ENCODE assay signal across 15 cellular contexts in genomic region chr11:86091086-86091485, GRCh38. TPM values are rescaled to one million over a fixed set of nuclear protein-coding genes. Genes with fewer than 3 reads are reported as not detected.
DNase-seq lines count a peak whose midpoint lies in the region; ATAC-seq, FAIRE-seq and TF ChIP-seq lines count a peak whose summit lies in the region.
"Had no signal": no experiment of that assay in that cellular context is flagged by ENCODE, and none has a peak within 500 bp of the region (broad histone marks: within the 10 kb centered on the region; RNA-seq: fewer than 3 reads in every experiment).

No MANE protein-coding gene starts in this region.

- ATAC-seq in IMR-90 (ENCODE audit: low read depth): no peak
- no peak for ATAC-seq in K562
- no peak for ATAC-seq in gastroesophageal sphincter
- no peak for ATAC-seq in GM21390 (IDR thresholded peaks at IDR 0.05; ENCODE audit: unreplicated experiment)
- ATAC-seq: A549; CD8-positive, alpha-beta T cell had no signal

- no peak overlapping the region for H2AK5ac ChIP-seq in IMR-90 (ENCODE audit: low read depth, low read length)

- peaks cover 7% of the 10 kb centered on the region for H3K9me3 Mint-ChIP-seq in osteocyte (ENCODE audit: unreplicated experiment)
- H3K9me3 Mint-ChIP-seq: CD8-positive, alpha-beta T cell had no signal

- H3K9me3 ChIP-seq in IMR-90 (ENCODE audit: control insufficient read depth, insufficient read depth, low read length) (no peaks in the 10 kb centered on the region), K562 (replicated peaks; ENCODE audit: control insufficient read depth, insufficient read depth, low read depth, low read length) (no peaks in the 10 kb centered on the region), gastroesophageal sphincter (no peaks in the 10 kb centered on the region)
- H3K9me3 ChIP-seq: A549 had no signal

- H3K79me1 ChIP-seq in IMR-90 (ENCODE audit: low read depth in 1 of 2, low read length in 2 of 2): 0 out of 4 replicates have a peak, but pooled peaks cover 0 to 3% of the 10 kb centered on the region in 2 experiments

- TF ChIP-seq CTCF in IMR-90 (conservative IDR thresholded peaks at IDR 0.05; ENCODE audit: low read depth, low read length) (no peak), K562 (IDR thresholded peaks at IDR 0.05 in 2 of 3, conservative IDR thresholded peaks at IDR 0.05 in 1 of 3; ENCODE audit: insufficient read depth in 2 of 3, low read depth in 1 of 3, low read length in 3 of 3) (no peak), osteocyte (IDR thresholded peaks at IDR 0.05) (no peak), gastroesophageal sphincter (IDR thresholded peaks at IDR 0.05) (no peak)

- H4K5ac ChIP-seq in IMR-90 (ENCODE audit: low read depth, low read length): no peak overlapping the region

- no peaks in the 10 kb centered on the region for H3K27me3 ChIP-seq in IMR-90 (ENCODE audit: control insufficient read depth, insufficient read depth, low read length)
- H3K27me3 ChIP-seq in K562 (ENCODE audit: control insufficient read depth in 2 of 2, insufficient read depth in 2 of 2, low read length in 2 of 2): no peaks in the 10 kb centered on the region
- H3K27me3 ChIP-seq in gastroesophageal sphincter: no peaks in the 10 kb centered on the region

- no peak overlapping the region for H2BK20ac ChIP-seq in IMR-90 (ENCODE audit: low read depth, low read length)

- no peak overlapping the region for H4K8ac ChIP-seq in IMR-90 (ENCODE audit: low read depth in 2 of 2, low read length in 2 of 2)

- DNase-seq in IMR-90 (no peak), K562 (ENCODE audit: extremely low read depth in 1 of 4, low spot score in 3 of 4) (no peak), osteocyte (ENCODE audit: extremely low spot score, unreplicated experiment) (no peak)
- DNase-seq in activated effector memory CD4-positive, alpha-beta T cell treated with Interleukin-2 at 50 U/mL for 16 hours: no peak
- DNase-seq: CD8-positive, alpha-beta T cell; COR-L47; DMS153; DMS79 treated with DMSO at 0.1 percent for 48 hours had no signal

- H3K4me1 Mint-ChIP-seq in osteocyte (ENCODE audit: unreplicated experiment): peaks cover 52% of the 10 kb centered on the region

- H3K4me3 ChIP-seq in IMR-90 (ENCODE audit: insufficient read depth, low read depth, low read length) (no peak overlapping the region), K562 (no peak overlapping the region), gastroesophageal sphincter (no peak overlapping the region)
- H3K4me3 ChIP-seq: A549 had no signal

- POLR2A ChIA-PET in IMR-90 (lab: Charles Lee; ENCODE audit: unreplicated experiment): no interaction called here
- POLR2A ChIA-PET in K562 (lab: Yijun Ruan, JAX): interaction anchor here (0.9 to 2.3 kb wide), 4 partner anchors 13 to 37 kb away, joined by 3 to 6 read pairs (median 3); partner anchors contain the start of gene PICALM

- H3K4me3 Mint-ChIP-seq in osteocyte (ENCODE audit: unreplicated experiment): no peak overlapping the region
- H3K4me3 Mint-ChIP-seq: CD14-positive monocyte; CD8-positive, alpha-beta T cell had no signal

- 0 out of 2 replicates have a peak overlapping the region, but pooled peaks have one; percentile 33 for H2BK120ac ChIP-seq in IMR-90 (ENCODE audit: low read depth, low read length)

- no peak for TF ChIP-seq EP300 in K562 (IDR thresholded peaks at IDR 0.05; ENCODE audit: low read length)
- TF ChIP-seq EP300 in gastroesophageal sphincter (IDR thresholded peaks at IDR 0.05): no peak

- H3K14ac ChIP-seq in IMR-90 (replicated peaks; ENCODE audit: low read depth, low read length): no peak overlapping the region

- H3K4me1 ChIP-seq in IMR-90 (ENCODE audit: control insufficient read depth, insufficient read depth, low read length) (peaks cover 9% of the 10 kb centered on the region), K562 (replicated peaks in 1 of 2; ENCODE audit: control insufficient read depth in 2 of 2, insufficient read depth in 2 of 2, low read length in 2 of 2) (peaks cover 6 to 7% of the 10 kb centered on the region in 2 experiments; a peak in 3 of 5 replicates), gastroesophageal sphincter (peaks cover 0 to 16% (median 2%) of the 10 kb centered on the region in 3 donors)
- H3K4me1 ChIP-seq: A549 had no signal

- TF ChIP-seq POLR2A in IMR-90 (IDR thresholded peaks at IDR 0.05; ENCODE audit: low read depth, low read length) (no peak), K562 (conservative IDR thresholded peaks at IDR 0.05) (no peak), gastroesophageal sphincter (IDR thresholded peaks at IDR 0.05) (no peak)

- H3K9ac ChIP-seq in IMR-90 (ENCODE audit: low read depth, low read length) (no peak overlapping the region), K562 (ENCODE audit: insufficient read depth in 1 of 2, low read depth in 2 of 2, low read length in 2 of 2) (no peak overlapping the region)

- no peak overlapping the region for H3K4me2 ChIP-seq in IMR-90 (ENCODE audit: low read depth, low read length)
- no peak overlapping the region for H3K4me2 ChIP-seq in K562 (ENCODE audit: insufficient read depth, low read length)
- H3K4me2 ChIP-seq: A549 had no signal

- no peak overlapping the region for H3K4ac ChIP-seq in IMR-90 (ENCODE audit: low read depth, low read length)

- no peak overlapping the region for H3K23ac ChIP-seq in IMR-90 (ENCODE audit: low read depth, low read length)

- no peaks in the 10 kb centered on the region for H3K79me2 ChIP-seq in K562 (ENCODE audit: control insufficient read depth, insufficient read depth, low read length)

- no peak overlapping the region for H2AFZ ChIP-seq in IMR-90 (replicated peaks; ENCODE audit: low read length, poor library complexity)
- no peak overlapping the region; the same call in 1 of the 2 replicates for H2AFZ ChIP-seq in K562 (ENCODE audit: low read depth, low read length)

- dilution Hi-C loops in IMR-90 (cut with HindIII; ENCODE audit: low sequenced_read_pairs, unreplicated experiment): no loop called here

- FAIRE-seq in K562 (lab: Jason Lieb, UNC): no peak
- FAIRE-seq: A549, D721Med, G401.6, GM12892 had no signal

- peak overlapping the region; percentile 40 for H2BK5ac ChIP-seq in IMR-90 (ENCODE audit: low read depth, low read length, poor library complexity, severe bottlenecking)

- intact Hi-C loops in IMR-90 (cut with micrococcal nuclease): no loop called here
- intact Hi-C loops in K562 (cut with micrococcal nuclease): no loop called here

- no peak for TF ChIP-seq RAD21 in IMR-90 (IDR thresholded peaks at IDR 0.05; ENCODE audit: low read length)
- no peak for TF ChIP-seq RAD21 in K562 (CRISPR knock-in tag; conservative IDR thresholded peaks at IDR 0.05 in 1 of 2, IDR thresholded peaks at IDR 0.05 in 1 of 2)

- in situ Hi-C loops in IMR-90 (cut with MboI; ENCODE audit: low sequenced_read_pairs) (no loop called here), K562 (cut with MboI) (no loop called here)

- H3K36me3 ChIP-seq in IMR-90 (ENCODE audit: control insufficient read depth, insufficient read depth, low read length) (no peaks in the 10 kb centered on the region), K562 (ENCODE audit: control insufficient read depth, insufficient read depth, low read length) (no peaks in the 10 kb centered on the region), gastroesophageal sphincter (no peaks in the 10 kb centered on the region)

- no peaks in the 10 kb centered on the region for H4K20me1 ChIP-seq in IMR-90 (ENCODE audit: insufficient read depth, low read length)
- no peaks in the 10 kb centered on the region for H4K20me1 ChIP-seq in K562 (replicated peaks; ENCODE audit: control insufficient read depth, insufficient read depth, low read length)

- H4K91ac ChIP-seq in IMR-90 (ENCODE audit: insufficient read depth, low read depth, low read length): no peak overlapping the region

- CTCF ChIA-PET in IMR-90 (lab: Yijun Ruan, JAX): no interaction called here
- CTCF ChIA-PET in K562 (lab: Yijun Ruan, JAX; ENCODE audit: low intra/inter-chr PET ratio): no interaction called here

- H3K36me3 Mint-ChIP-seq in osteocyte (ENCODE audit: unreplicated experiment): peaks cover 4% of the 10 kb centered on the region
- H3K36me3 Mint-ChIP-seq: CD14-positive monocyte; CD8-positive, alpha-beta T cell had no signal

- WGBS in IMR-90 (ENCODE audit: extremely low coverage in 2 of 2, insufficient read length in 1 of 2), 2 experiments: no CpG with 5 or more reads among the region's 1 CpG
- 0% methylated on average over 1 of the region's 1 CpG for WGBS in K562 (ENCODE audit: insufficient coverage, low coverage, missing lambda C conversion rate)
- 73% methylated on average over 1 of the region's 1 CpG; no CpG with 5 or more reads in 1 of the 2 donors for WGBS in gastroesophageal sphincter (ENCODE audit: low coverage in 1 of 2), 2 donors

- no TSS peak for BruUV-seq in IMR-90 (replicated peaks; lab: Mats Ljungman, UMichigan)
- no TSS peak for BruUV-seq in K562 (replicated peaks; lab: Mats Ljungman, UMichigan)

- no peak overlapping the region for H2AK9ac ChIP-seq in IMR-90 (replicated peaks; ENCODE audit: low read depth, low read length, poor library complexity)

- peaks cover 10% of the 10 kb centered on the region for H3K9me1 ChIP-seq in IMR-90 (ENCODE audit: insufficient read depth, low read length)
- no peaks in the 10 kb centered on the region for H3K9me1 ChIP-seq in K562 (ENCODE audit: control insufficient read depth, insufficient read depth, low read length)

- H3K27ac ChIP-seq in IMR-90 (ENCODE audit: insufficient read depth, low read length) (no peak overlapping the region), K562 (ENCODE audit: extremely low read depth, low read depth, low read length) (no peak overlapping the region), gastroesophageal sphincter (no peak overlapping the region)
- H3K27ac ChIP-seq: A549 had no signal

- no peak overlapping the region for H3K56ac ChIP-seq in IMR-90 (ENCODE audit: extremely low read depth, insufficient read depth, low read length)

- peak overlapping the region; percentile 55 for H3K27ac Mint-ChIP-seq in osteocyte (ENCODE audit: unreplicated experiment)
- H3K27ac Mint-ChIP-seq: CD8-positive, alpha-beta T cell had no signal

- no peaks in the 10 kb centered on the region for H3K27me3 Mint-ChIP-seq in osteocyte (ENCODE audit: unreplicated experiment)

- no peak overlapping the region for H3K18ac ChIP-seq in IMR-90 (ENCODE audit: low read depth, low read length)

- H2BK15ac ChIP-seq in IMR-90 (ENCODE audit: low read depth, low read length): no peak overlapping the region

RNA-seq across cellular contexts. Expression of gene PICALM, which starts 22.2 kb away (rescaled TPM):
- 441 and 453 TPM in 2 replicates for total RNA-seq in IMR-90 (2012; rRNA removed)
- polyA plus RNA-seq in IMR-90 (2012; rRNA removed): 214 and 235 TPM in 2 replicates
- 75.0 and 88.4 TPM in 2 replicates for polyA plus RNA-seq in IMR-90 (2012; cell fraction: cytosol; rRNA removed)
- 42.1 and 341 TPM in 2 replicates for polyA plus RNA-seq in IMR-90 (2012; cell fraction: nucleus; rRNA removed; ENCODE audit: low replicate concordance)
- 475 and 1,498 TPM in 2 replicates for total RNA-seq in K562 (2011; cell fraction: chromatin; rRNA removed; ENCODE audit: low replicate concordance)
- 202 and 279 TPM in 2 replicates for total RNA-seq in K562 (2011; cell fraction: nucleolus; rRNA removed)
- total RNA-seq in K562 (2011; cell fraction: nucleoplasm; rRNA removed): 517 and 758 TPM in 2 replicates
- 230 and 307 TPM in 2 replicates for total RNA-seq in K562 (2014; rRNA removed)
- 340 and 386 TPM in 2 replicates for total RNA-seq in K562 (2014; rRNA removed; fragmentation: Illumina TruSeq; extraction: Trizol)
- 269 and 309 TPM in 2 replicates for total RNA-seq in K562 (2015; rRNA removed; fragmentation: Illumina TruSeq; extraction: Trizol)
- total RNA-seq in K562 (2021): 281 and 340 TPM in 2 replicates
- 681 and 990 TPM in 2 replicates for polyA plus RNA-seq in K562 (2011; rRNA removed)
- 509 and 566 TPM in 2 replicates for polyA plus RNA-seq in K562 (2011; cell fraction: cytosol; rRNA removed)
- polyA plus RNA-seq in K562 (2011; cell fraction: nucleus; rRNA removed): 499 and 568 TPM in 2 replicates
- polyA plus RNA-seq in K562 (2012): 259 and 286 TPM in 2 replicates
- 445 and 542 TPM in 2 replicates for polyA plus RNA-seq in K562 (2014; fragmentation: Illumina TruSeq; extraction: Trizol)
- polyA plus RNA-seq in K562 (2014; fragmentation: Nextera tagmentation; extraction: Ambion mirVana): 100 to 1,000 TPM in 1 of 2 experiments, 10 to 100 TPM in 1; 41.3 to 129 TPM
- 304 TPM in 2 replicates for polyA plus RNA-seq in K562 (2014; rRNA removed)
- polyA minus RNA-seq in K562 (2011; rRNA and poly(A)+ RNA removed): 1,181 and 1,573 TPM in 2 replicates
- polyA minus RNA-seq in K562 (2011; cell fraction: cytosol; rRNA and poly(A)+ RNA removed): 387 and 658 TPM in 2 replicates
- polyA minus RNA-seq in K562 (2011; cell fraction: nucleus; rRNA and poly(A)+ RNA removed): 394 and 431 TPM in 2 replicates
- 262 and 267 TPM in 2 replicates for total RNA-seq in osteocyte
- total RNA-seq in gastroesophageal sphincter: 100 to 1,000 TPM; 237 to 286 (median 263) TPM
